1 cellular context compared by ENCODE assay signal in genomic region chr1:224067621-224068457, GRCh38.
TF ChIP-seq lines count a peak whose summit lies in the region.

No MANE protein-coding gene starts in this region.

TF ChIP-seq in GM12878, 131 proteins besides CTCF, POLR2A, EP300 and RAD21 (continued from another document):
- TF ChIP-seq TCF3 (IDR thresholded peaks at IDR 0.05; ENCODE audit: borderline replicate concordance, insufficient read depth, low read depth, low read length): no peak
- no peak for TF ChIP-seq MEF2B (IDR thresholded peaks at IDR 0.05; ENCODE audit: partially characterized antibody, poor library complexity, severe bottlenecking)
- no peak for TF ChIP-seq MTA2 (IDR thresholded peaks at IDR 0.05; ENCODE audit: low read depth)
- TF ChIP-seq ZNF622 (IDR thresholded peaks at IDR 0.05): no peak
- TF ChIP-seq TBL1XR1 (IDR thresholded peaks at IDR 0.05; ENCODE audit: low read depth, low read length): no peak
- no peak for TF ChIP-seq CBX5 (IDR thresholded peaks at IDR 0.05; ENCODE audit: low read depth)
- no peak for TF ChIP-seq CBX3 (IDR thresholded peaks at IDR 0.05; ENCODE audit: borderline replicate concordance, low read depth)
- no peak for TF ChIP-seq SUPT20H (IDR thresholded peaks at IDR 0.05; ENCODE audit: borderline replicate concordance, control insufficient read depth, low read depth, low read length)
- no peak for TF ChIP-seq POLR2AphosphoS2 (IDR thresholded peaks at IDR 0.05; ENCODE audit: low read depth, low read length)
- TF ChIP-seq NBN (IDR thresholded peaks at IDR 0.05): no peak
